Comparison of ENCODE assay signal across 17 cellular contexts in genomic region chr11:61975638-61976419, GRCh38. TPM values are rescaled to one million over a fixed set of nuclear protein-coding genes. Genes with fewer than 3 reads are reported as not detected.
A peak's percentile ranks its signal among the peaks of the same experiment; 100 is the strongest.
DNase-seq lines count a peak whose midpoint lies in the region; ATAC-seq and TF ChIP-seq lines count a peak whose summit lies in the region.
"Had no signal": no experiment of that assay in that cellular context is flagged by ENCODE, and none has a peak within 500 bp of the region (broad histone marks: within the 10 kb centered on the region; RNA-seq: fewer than 3 reads in every experiment).

No MANE protein-coding gene starts in this region.

- H3K27ac ChIP-seq in left ventricle myocardium inferior (replicated peaks) (peak overlapping the region; percentile 67), vagina (peak overlapping the region; percentile 99)
- H3K27ac ChIP-seq: WERI-Rb-1 had no signal

- H3K36me3 ChIP-seq in left ventricle myocardium inferior = no peaks in the 10 kb centered on the region
- H3K36me3 ChIP-seq in vagina = no peaks in the 10 kb centered on the region
- H3K36me3 ChIP-seq: tibial nerve, WERI-Rb-1 had no signal

- ATAC-seq in Right ventricle myocardium superior (ENCODE audit: poor library complexity) = no peak
- ATAC-seq: activated CD8-positive, alpha-beta memory T cell treated with anti-CD3 and anti-CD28 coated beads, Interleukin-2, amount 10 ng/mL, durations not matched to agents 7 days and 5 days; left cardiac atrium had no signal

- H3K4me3 ChIP-seq in left ventricle myocardium inferior = no peak overlapping the region
- no peak overlapping the region for H3K4me3 ChIP-seq in vagina
- H3K4me3 ChIP-seq: tibial nerve had no signal

- DNase-seq in left ventricle myocardium inferior = no peak
- no peak for DNase-seq in Right ventricle myocardium superior
- no peak for DNase-seq in vagina (ENCODE audit: extremely low spot score in 2 of 2)
- no peak for DNase-seq in cerebellar nuclear complex (lab: John Stamatoyannopoulos, UW)
- DNase-seq in activated T-cell treated with anti-CD3 and anti-CD28 coated beads, Interleukin-2, amount 50 U/mL, for 48 hours = no peak
- no peak for DNase-seq in AG20443 (ENCODE audit: low spot score)
- DNase-seq: activated CD8-positive, alpha-beta memory T cell treated with anti-CD3 and anti-CD28 coated beads, Interleukin-2, amount 10 ng/mL, durations not matched to agents 7 days and 5 days; effector CD8-positive, alpha-beta T cell; left cardiac atrium; NCI-H1417 treated with DMSO at 0.1 percent for 48 hours; NCI-H524 treated with DMSO at 0.1 percent for 48 hours; WERI-Rb-1 had no signal

- intact Hi-C loops in left ventricle myocardium inferior (cut with micrococcal nuclease) = no loop called here
- intact Hi-C loops in Right ventricle myocardium superior (cut with DNase I) = no loop called here
- intact Hi-C loops in dendritic cell treated with granulocyte-macrophage colony-stimulating factor and Interleukin-4, amounts not matched to agents 40 ng/mL and 50 ng/mL, for 4 days (cut with micrococcal nuclease) = no loop called here
- intact Hi-C loops in vagina (cut with DNase I) = loop anchor here (10.0 kb wide), 1 partner anchor 109 kb away; no protein-coding TSS in a partner anchor

- no peaks in the 10 kb centered on the region for H3K9me3 ChIP-seq in left ventricle myocardium inferior (replicated peaks)
- H3K9me3 ChIP-seq in vagina = no peaks in the 10 kb centered on the region
- H3K9me3 ChIP-seq: tibial nerve had no signal

- H3K27ac Mint-ChIP-seq in dendritic cell treated with granulocyte-macrophage colony-stimulating factor and Interleukin-4, amounts not matched to agents 40 ng/mL and 50 ng/mL, for 4 days = peak overlapping the region; percentile 21
- H3K27ac Mint-ChIP-seq in nephron = peak overlapping the region; percentile 44 to 97 (median 95)
- H3K27ac Mint-ChIP-seq: activated CD8-positive, alpha-beta memory T cell treated with anti-CD3 and anti-CD28 coated beads, Interleukin-2, amount 10 ng/mL, durations not matched to agents 7 days and 5 days had no signal

- H3K27me3 ChIP-seq in left ventricle myocardium inferior (ENCODE audit: low read depth) (no peaks in the 10 kb centered on the region), vagina (no peaks in the 10 kb centered on the region)
- H3K27me3 ChIP-seq: tibial nerve had no signal

- peaks cover 65% of the 10 kb centered on the region for H3K4me1 Mint-ChIP-seq in dendritic cell treated with granulocyte-macrophage colony-stimulating factor and Interleukin-4, amounts not matched to agents 40 ng/mL and 50 ng/mL, for 4 days (ENCODE audit: low read depth)
- peaks cover 72% of the 10 kb centered on the region for H3K4me1 Mint-ChIP-seq in nephron

- H3K9me3 Mint-ChIP-seq in dendritic cell treated with granulocyte-macrophage colony-stimulating factor and Interleukin-4, amounts not matched to agents 40 ng/mL and 50 ng/mL, for 4 days = no peaks in the 10 kb centered on the region
- no peaks in the 10 kb centered on the region for H3K9me3 Mint-ChIP-seq in nephron
- H3K9me3 Mint-ChIP-seq: activated naive CD8-positive, alpha-beta T cell treated with anti-CD3 and anti-CD28 coated beads, Interleukin-2, amount 10 ng/mL, durations not matched to agents 7 days and 5 days; IgD-negative memory B cell had no signal

- no peak overlapping the region for H3K4me3 Mint-ChIP-seq in dendritic cell treated with granulocyte-macrophage colony-stimulating factor and Interleukin-4, amounts not matched to agents 40 ng/mL and 50 ng/mL, for 4 days
- H3K4me3 Mint-ChIP-seq in nephron = no peak overlapping the region
- H3K4me3 Mint-ChIP-seq: activated CD8-positive, alpha-beta memory T cell treated with anti-CD3 and anti-CD28 coated beads, Interleukin-2, amount 10 ng/mL, durations not matched to agents 7 days and 5 days; activated naive CD8-positive, alpha-beta T cell treated with anti-CD3 and anti-CD28 coated beads, Interleukin-2, amount 10 ng/mL, durations not matched to agents 7 days and 5 days had no signal

- no peak for TF ChIP-seq POLR2A in vagina (IDR thresholded peaks at IDR 0.05)

- H3K27me3 Mint-ChIP-seq in dendritic cell treated with granulocyte-macrophage colony-stimulating factor and Interleukin-4, amounts not matched to agents 40 ng/mL and 50 ng/mL, for 4 days = peaks cover 6% of the 10 kb centered on the region
- H3K27me3 Mint-ChIP-seq in nephron (ENCODE audit: low read depth) = peaks cover 9% of the 10 kb centered on the region
- H3K27me3 Mint-ChIP-seq: activated CD8-positive, alpha-beta memory T cell treated with anti-CD3 and anti-CD28 coated beads, Interleukin-2, amount 10 ng/mL, durations not matched to agents 7 days and 5 days; activated naive CD8-positive, alpha-beta T cell treated with anti-CD3 and anti-CD28 coated beads, Interleukin-2, amount 10 ng/mL, durations not matched to agents 7 days and 5 days had no signal

- TF ChIP-seq CTCF in left ventricle myocardium inferior (IDR thresholded peaks at IDR 0.05; ENCODE audit: borderline replicate concordance) = no peak
- TF ChIP-seq CTCF in nephron (IDR thresholded peaks at IDR 0.05; ENCODE audit: unreplicated experiment in 3 of 3) = no peak
- TF ChIP-seq CTCF in vagina (IDR thresholded peaks at IDR 0.05) = no peak

- H3K4me1 ChIP-seq in left ventricle myocardium inferior = peaks cover 79% of the 10 kb centered on the region
- H3K4me1 ChIP-seq in vagina = peaks cover 37% of the 10 kb centered on the region

- H3K36me3 Mint-ChIP-seq in dendritic cell treated with granulocyte-macrophage colony-stimulating factor and Interleukin-4, amounts not matched to agents 40 ng/mL and 50 ng/mL, for 4 days (ENCODE audit: low read depth) = no peaks in the 10 kb centered on the region
- H3K36me3 Mint-ChIP-seq in nephron (ENCODE audit: low read depth) = no peaks in the 10 kb centered on the region
- H3K36me3 Mint-ChIP-seq: activated CD8-positive, alpha-beta memory T cell treated with anti-CD3 and anti-CD28 coated beads, Interleukin-2, amount 10 ng/mL, durations not matched to agents 7 days and 5 days; activated naive CD8-positive, alpha-beta T cell treated with anti-CD3 and anti-CD28 coated beads, Interleukin-2, amount 10 ng/mL, durations not matched to agents 7 days and 5 days had no signal

RNA-seq across cellular contexts. Expression of gene FTH1, which starts 8.4 kb away (rescaled TPM):
- total RNA-seq in left ventricle myocardium inferior (2,346 TPM), Right ventricle myocardium superior (2,228 TPM), vagina (2,421 TPM)

RNA-seq across cellular contexts. Expression of gene BEST1, which starts 25.7 kb away (rescaled TPM):
- total RNA-seq in left ventricle myocardium inferior = 0.58 TPM
- 1.3 TPM for total RNA-seq in Right ventricle myocardium superior
- total RNA-seq in vagina = 4.4 TPM
- total RNA-seq: activated CD8-positive, alpha-beta memory T cell treated with anti-CD3 and anti-CD28 coated beads, Interleukin-2, amount 10 ng/mL, durations not matched to agents 7 days and 5 days had no signal

RNA-seq across cellular contexts. Expression of gene RAB3IL1, which starts 58.5 kb away (rescaled TPM):
- total RNA-seq in left ventricle myocardium inferior = 9.5 TPM
- 10.8 TPM for total RNA-seq in Right ventricle myocardium superior
- 32.2 TPM for total RNA-seq in vagina
- total RNA-seq: activated CD8-positive, alpha-beta memory T cell treated with anti-CD3 and anti-CD28 coated beads, Interleukin-2, amount 10 ng/mL, durations not matched to agents 7 days and 5 days had no signal
